In the genomic region with DNA sequence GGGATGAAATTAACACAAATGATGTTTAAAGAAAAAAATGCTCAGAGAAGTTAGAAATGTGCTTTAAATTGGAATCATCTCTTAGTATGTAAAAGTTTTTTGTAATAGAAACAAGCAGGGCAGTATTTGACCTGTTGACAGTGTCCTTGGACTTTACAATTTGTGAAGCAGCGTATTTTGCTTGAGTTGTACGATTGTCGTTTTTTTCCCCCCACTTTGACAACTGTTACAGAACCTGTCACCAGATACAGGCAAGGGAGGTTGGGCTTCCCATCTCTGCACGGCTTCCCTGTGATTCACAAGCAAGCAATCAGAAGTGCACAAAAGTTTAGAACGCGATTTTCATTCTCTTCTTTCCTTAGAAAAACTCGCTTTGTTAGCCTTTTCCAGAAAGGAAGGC, we compare ENCODE assay signal across 1 cellular context.
TF ChIP-seq lines count a peak whose summit lies in the region.

No MANE protein-coding gene starts in this region.

TF ChIP-seq in HepG2, 621 proteins besides CTCF, POLR2A, EP300 and RAD21:
- TF ChIP-seq RARA (CRISPR knock-in tag; IDR thresholded peaks at IDR 0.05) (peak; percentile 53), NCOA2 (CRISPR knock-in tag; IDR thresholded peaks at IDR 0.05) (0 out of 2 replicates have a peak, but pooled peaks have one; percentile 16), SAP130 (CRISPR knock-in tag; IDR thresholded peaks at IDR 0.05; ENCODE audit: low read depth) (peak; percentile 67; the same call in 1 of the 2 replicates), HNF4A (CRISPR knock-in tag; IDR thresholded peaks at IDR 0.05) (peak; percentile 60; the same call in 1 of the 2 replicates), SP4 (CRISPR knock-in tag; IDR thresholded peaks at IDR 0.05) (no peak), HNF4G (IDR thresholded peaks at IDR 0.05; ENCODE audit: borderline replicate concordance, low read depth, low read length) (0 out of 2 replicates have a peak, but pooled peaks have one; percentile 54), HNF4G (CRISPR knock-in tag; IDR thresholded peaks at IDR 0.05; ENCODE audit: borderline replicate concordance, low read depth) (no peak)
- TF ChIP-seq, protein P1, sequence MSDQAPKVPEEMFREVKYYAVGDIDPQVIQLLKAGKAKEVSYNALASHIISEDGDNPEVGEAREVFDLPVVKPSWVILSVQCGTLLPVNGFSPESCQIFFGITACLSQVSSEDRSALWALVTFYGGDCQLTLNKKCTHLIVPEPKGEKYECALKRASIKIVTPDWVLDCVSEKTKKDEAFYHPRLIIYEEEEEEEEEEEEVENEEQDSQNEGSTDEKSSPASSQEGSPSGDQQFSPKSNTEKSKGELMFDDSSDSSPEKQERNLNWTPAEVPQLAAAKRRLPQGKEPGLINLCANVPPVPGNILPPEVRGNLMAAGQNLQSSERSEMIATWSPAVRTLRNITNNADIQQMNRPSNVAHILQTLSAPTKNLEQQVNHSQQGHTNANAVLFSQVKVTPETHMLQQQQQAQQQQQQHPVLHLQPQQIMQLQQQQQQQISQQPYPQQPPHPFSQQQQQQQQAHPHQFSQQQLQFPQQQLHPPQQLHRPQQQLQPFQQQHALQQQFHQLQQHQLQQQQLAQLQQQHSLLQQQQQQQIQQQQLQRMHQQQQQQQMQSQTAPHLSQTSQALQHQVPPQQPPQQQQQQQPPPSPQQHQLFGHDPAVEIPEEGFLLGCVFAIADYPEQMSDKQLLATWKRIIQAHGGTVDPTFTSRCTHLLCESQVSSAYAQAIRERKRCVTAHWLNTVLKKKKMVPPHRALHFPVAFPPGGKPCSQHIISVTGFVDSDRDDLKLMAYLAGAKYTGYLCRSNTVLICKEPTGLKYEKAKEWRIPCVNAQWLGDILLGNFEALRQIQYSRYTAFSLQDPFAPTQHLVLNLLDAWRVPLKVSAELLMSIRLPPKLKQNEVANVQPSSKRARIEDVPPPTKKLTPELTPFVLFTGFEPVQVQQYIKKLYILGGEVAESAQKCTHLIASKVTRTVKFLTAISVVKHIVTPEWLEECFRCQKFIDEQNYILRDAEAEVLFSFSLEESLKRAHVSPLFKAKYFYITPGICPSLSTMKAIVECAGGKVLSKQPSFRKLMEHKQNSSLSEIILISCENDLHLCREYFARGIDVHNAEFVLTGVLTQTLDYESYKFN (CRISPR knock-in tag; conservative IDR thresholded peaks at IDR 0.05): peak; percentile 28; the same call in 1 of the 2 replicates
- TF ChIP-seq, protein P2, sequence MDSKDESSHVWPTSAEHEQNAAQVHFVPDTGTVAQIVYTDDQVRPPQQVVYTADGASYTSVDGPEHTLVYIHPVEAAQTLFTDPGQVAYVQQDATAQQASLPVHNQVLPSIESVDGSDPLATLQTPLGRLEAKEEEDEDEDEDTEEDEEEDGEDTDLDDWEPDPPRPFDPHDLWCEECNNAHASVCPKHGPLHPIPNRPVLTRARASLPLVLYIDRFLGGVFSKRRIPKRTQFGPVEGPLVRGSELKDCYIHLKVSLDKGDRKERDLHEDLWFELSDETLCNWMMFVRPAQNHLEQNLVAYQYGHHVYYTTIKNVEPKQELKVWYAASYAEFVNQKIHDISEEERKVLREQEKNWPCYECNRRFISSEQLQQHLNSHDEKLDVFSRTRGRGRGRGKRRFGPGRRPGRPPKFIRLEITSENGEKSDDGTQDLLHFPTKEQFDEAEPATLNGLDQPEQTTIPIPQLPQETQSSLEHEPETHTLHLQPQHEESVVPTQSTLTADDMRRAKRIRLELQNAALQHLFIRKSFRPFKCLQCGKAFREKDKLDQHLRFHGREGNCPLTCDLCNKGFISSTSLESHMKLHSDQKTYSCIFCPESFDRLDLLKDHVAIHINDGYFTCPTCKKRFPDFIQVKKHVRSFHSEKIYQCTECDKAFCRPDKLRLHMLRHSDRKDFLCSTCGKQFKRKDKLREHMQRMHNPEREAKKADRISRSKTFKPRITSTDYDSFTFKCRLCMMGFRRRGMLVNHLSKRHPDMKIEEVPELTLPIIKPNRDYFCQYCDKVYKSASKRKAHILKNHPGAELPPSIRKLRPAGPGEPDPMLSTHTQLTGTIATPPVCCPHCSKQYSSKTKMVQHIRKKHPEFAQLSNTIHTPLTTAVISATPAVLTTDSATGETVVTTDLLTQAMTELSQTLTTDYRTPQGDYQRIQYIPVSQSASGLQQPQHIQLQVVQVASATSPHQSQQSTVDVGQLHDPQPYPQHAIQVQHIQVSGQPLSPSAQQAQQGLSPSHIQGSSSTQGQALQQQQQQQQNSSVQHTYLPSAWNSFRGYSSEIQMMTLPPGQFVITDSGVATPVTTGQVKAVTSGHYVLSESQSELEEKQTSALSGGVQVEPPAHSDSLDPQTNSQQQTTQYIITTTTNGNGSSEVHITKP (CRISPR knock-in tag; IDR thresholded peaks at IDR 0.05; ENCODE audit: low read depth): no peak
- TF ChIP-seq, protein P3, sequence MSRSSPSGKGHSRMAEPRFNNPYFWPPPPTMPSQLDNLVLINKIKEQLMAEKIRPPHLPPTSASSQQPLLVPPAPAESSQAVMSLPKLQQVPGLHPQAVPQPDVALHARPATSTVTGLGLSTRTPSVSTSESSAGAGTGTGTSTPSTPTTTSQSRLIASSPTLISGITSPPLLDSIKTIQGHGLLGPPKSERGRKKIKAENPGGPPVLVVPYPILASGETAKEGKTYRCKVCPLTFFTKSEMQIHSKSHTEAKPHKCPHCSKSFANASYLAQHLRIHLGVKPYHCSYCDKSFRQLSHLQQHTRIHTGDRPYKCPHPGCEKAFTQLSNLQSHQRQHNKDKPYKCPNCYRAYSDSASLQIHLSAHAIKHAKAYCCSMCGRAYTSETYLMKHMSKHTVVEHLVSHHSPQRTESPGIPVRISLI (CRISPR knock-in tag; IDR thresholded peaks at IDR 0.05; ENCODE audit: borderline replicate concordance): 0 out of 2 replicates have a peak, but pooled peaks have one; percentile 39
- TF ChIP-seq, protein P4, sequence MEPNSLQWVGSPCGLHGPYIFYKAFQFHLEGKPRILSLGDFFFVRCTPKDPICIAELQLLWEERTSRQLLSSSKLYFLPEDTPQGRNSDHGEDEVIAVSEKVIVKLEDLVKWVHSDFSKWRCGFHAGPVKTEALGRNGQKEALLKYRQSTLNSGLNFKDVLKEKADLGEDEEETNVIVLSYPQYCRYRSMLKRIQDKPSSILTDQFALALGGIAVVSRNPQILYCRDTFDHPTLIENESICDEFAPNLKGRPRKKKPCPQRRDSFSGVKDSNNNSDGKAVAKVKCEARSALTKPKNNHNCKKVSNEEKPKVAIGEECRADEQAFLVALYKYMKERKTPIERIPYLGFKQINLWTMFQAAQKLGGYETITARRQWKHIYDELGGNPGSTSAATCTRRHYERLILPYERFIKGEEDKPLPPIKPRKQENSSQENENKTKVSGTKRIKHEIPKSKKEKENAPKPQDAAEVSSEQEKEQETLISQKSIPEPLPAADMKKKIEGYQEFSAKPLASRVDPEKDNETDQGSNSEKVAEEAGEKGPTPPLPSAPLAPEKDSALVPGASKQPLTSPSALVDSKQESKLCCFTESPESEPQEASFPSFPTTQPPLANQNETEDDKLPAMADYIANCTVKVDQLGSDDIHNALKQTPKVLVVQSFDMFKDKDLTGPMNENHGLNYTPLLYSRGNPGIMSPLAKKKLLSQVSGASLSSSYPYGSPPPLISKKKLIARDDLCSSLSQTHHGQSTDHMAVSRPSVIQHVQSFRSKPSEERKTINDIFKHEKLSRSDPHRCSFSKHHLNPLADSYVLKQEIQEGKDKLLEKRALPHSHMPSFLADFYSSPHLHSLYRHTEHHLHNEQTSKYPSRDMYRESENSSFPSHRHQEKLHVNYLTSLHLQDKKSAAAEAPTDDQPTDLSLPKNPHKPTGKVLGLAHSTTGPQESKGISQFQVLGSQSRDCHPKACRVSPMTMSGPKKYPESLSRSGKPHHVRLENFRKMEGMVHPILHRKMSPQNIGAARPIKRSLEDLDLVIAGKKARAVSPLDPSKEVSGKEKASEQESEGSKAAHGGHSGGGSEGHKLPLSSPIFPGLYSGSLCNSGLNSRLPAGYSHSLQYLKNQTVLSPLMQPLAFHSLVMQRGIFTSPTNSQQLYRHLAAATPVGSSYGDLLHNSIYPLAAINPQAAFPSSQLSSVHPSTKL (CRISPR knock-in tag; IDR thresholded peaks at IDR 0.05): peak; percentile 16; the same call in 1 of the 2 replicates
- TF ChIP-seq, protein P5, sequence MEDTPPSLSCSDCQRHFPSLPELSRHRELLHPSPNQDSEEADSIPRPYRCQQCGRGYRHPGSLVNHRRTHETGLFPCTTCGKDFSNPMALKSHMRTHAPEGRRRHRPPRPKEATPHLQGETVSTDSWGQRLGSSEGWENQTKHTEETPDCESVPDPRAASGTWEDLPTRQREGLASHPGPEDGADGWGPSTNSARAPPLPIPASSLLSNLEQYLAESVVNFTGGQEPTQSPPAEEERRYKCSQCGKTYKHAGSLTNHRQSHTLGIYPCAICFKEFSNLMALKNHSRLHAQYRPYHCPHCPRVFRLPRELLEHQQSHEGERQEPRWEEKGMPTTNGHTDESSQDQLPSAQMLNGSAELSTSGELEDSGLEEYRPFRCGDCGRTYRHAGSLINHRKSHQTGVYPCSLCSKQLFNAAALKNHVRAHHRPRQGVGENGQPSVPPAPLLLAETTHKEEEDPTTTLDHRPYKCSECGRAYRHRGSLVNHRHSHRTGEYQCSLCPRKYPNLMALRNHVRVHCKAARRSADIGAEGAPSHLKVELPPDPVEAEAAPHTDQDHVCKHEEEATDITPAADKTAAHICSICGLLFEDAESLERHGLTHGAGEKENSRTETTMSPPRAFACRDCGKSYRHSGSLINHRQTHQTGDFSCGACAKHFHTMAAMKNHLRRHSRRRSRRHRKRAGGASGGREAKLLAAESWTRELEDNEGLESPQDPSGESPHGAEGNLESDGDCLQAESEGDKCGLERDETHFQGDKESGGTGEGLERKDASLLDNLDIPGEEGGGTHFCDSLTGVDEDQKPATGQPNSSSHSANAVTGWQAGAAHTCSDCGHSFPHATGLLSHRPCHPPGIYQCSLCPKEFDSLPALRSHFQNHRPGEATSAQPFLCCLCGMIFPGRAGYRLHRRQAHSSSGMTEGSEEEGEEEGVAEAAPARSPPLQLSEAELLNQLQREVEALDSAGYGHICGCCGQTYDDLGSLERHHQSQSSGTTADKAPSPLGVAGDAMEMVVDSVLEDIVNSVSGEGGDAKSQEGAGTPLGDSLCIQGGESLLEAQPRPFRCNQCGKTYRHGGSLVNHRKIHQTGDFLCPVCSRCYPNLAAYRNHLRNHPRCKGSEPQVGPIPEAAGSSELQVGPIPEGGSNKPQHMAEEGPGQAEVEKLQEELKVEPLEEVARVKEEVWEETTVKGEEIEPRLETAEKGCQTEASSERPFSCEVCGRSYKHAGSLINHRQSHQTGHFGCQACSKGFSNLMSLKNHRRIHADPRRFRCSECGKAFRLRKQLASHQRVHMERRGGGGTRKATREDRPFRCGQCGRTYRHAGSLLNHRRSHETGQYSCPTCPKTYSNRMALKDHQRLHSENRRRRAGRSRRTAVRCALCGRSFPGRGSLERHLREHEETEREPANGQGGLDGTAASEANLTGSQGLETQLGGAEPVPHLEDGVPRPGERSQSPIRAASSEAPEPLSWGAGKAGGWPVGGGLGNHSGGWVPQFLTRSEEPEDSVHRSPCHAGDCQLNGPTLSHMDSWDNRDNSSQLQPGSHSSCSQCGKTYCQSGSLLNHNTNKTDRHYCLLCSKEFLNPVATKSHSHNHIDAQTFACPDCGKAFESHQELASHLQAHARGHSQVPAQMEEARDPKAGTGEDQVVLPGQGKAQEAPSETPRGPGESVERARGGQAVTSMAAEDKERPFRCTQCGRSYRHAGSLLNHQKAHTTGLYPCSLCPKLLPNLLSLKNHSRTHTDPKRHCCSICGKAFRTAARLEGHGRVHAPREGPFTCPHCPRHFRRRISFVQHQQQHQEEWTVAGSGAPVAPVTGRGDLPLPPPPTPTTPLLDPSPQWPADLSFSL (CRISPR knock-in tag; IDR thresholded peaks at IDR 0.05): peak; percentile 76; the same call in 1 of the 2 replicates
